ENCODE assay signal across 8 cellular contexts in the genomic region with DNA sequence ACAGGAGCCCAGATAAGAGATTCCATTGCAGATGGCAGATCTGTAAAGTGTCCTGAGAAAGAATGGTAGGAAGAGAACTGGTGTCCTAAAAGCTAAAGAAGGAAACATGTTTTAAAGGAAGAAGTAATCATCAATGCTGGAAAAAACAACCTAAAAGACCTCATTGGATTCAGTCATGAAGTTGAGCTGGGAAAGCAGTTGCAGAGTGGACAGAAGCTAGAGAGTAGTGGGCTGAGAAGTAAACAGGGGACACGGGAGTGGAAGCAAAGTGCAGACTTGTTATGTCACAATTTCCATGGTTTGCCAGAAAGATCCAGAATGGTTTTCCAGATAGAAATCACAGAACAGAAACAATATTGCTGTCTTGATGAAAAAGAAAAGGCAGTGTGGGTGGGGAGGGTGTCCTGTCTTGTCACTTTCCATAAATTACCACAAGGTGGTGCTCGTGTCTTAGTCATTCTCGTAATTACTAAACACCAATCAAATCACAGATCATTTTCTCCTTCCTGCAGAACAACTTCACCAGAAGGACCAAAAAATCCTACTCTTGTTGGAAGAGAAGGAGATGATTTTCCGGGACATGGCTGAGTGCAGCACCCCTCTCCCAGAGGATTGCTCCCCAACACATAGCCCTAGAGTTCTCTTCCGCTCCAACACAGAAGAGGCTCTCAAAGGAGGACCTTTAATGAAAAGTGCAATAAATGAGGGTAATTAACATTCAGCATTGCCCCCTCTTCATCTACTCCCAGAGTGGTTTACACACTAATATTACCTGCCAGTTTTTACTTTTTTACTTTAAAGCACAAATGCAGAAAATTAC.
DNase-seq lines count a peak whose midpoint lies in the region; ATAC-seq and TF ChIP-seq lines count a peak whose summit lies in the region.

No MANE protein-coding gene starts in this region.

- H3K36me3 ChIP-seq in BE2C = peaks cover 35% of the 10 kb centered on the region

- H3K27me3 ChIP-seq in BE2C = no peaks in the 10 kb centered on the region

- H3K9me3 ChIP-seq in BE2C = no peaks in the 10 kb centered on the region

- H3K27ac Mint-ChIP-seq in activated naive CD4-positive, alpha-beta T cell treated with anti-CD3 and anti-CD28 coated beads for 36 hours = peak overlapping the region; percentile 90
- H3K27ac Mint-ChIP-seq in progenitor cell of endocrine pancreas = peak overlapping the region; percentile 51

- no peak overlapping the region for H3K4me3 ChIP-seq in BE2C (ENCODE audit: low read depth, low read length)

- DNase-seq in BE2C = peak; percentile 54
- DNase-seq in NCI-H82 (lab: John Stamatoyannopoulos, UW) = peak; percentile 87
- DNase-seq in activated naive CD4-positive, alpha-beta T cell treated with anti-CD3 and anti-CD28 coated beads for 36 hours = peak; percentile 59
- peak; percentile 69 for DNase-seq in globus pallidus (ENCODE audit: low spot score)
- DNase-seq in progenitor cell of endocrine pancreas (ENCODE audit: low spot score, unreplicated experiment) = no peak
- DNase-seq in GOT3 (lab: John Stamatoyannopoulos, UW) = no peak

- H3K4me3 Mint-ChIP-seq in activated naive CD4-positive, alpha-beta T cell treated with anti-CD3 and anti-CD28 coated beads for 36 hours = no peak overlapping the region
- H3K4me3 Mint-ChIP-seq in progenitor cell of endocrine pancreas (ENCODE audit: low read depth) = no peak overlapping the region

- H3K36me3 Mint-ChIP-seq in activated naive CD4-positive, alpha-beta T cell treated with anti-CD3 and anti-CD28 coated beads for 36 hours (ENCODE audit: low read depth) = peaks cover 48% of the 10 kb centered on the region
- peaks cover 41% of the 10 kb centered on the region for H3K36me3 Mint-ChIP-seq in progenitor cell of endocrine pancreas (ENCODE audit: insufficient read depth)

- H3K4me1 Mint-ChIP-seq in activated naive CD4-positive, alpha-beta T cell treated with anti-CD3 and anti-CD28 coated beads for 36 hours (ENCODE audit: low read depth) = peaks cover 24% of the 10 kb centered on the region
- peaks cover 1% of the 10 kb centered on the region for H3K4me1 Mint-ChIP-seq in progenitor cell of endocrine pancreas (ENCODE audit: low read depth)

- intact Hi-C loops in activated naive CD4-positive, alpha-beta T cell treated with anti-CD3 and anti-CD28 coated beads for 36 hours (cut with micrococcal nuclease) = loop anchor here (1.0 to 5.0 kb wide), 4 partner anchors 62 to 244 kb away; a partner anchor contains a TSS

- peak; percentile 82 for TF ChIP-seq CTCF in BE2C (IDR thresholded peaks at IDR 0.05; ENCODE audit: low read depth, low read length)
- TF ChIP-seq CTCF in progenitor cell of endocrine pancreas (IDR thresholded peaks at IDR 0.05; ENCODE audit: unreplicated experiment) = peak; percentile 76

- H3K4me1 ChIP-seq in BE2C = no peaks in the 10 kb centered on the region

- ATAC-seq in GM18868 (IDR thresholded peaks at IDR 0.05; ENCODE audit: unreplicated experiment) = peak; percentile 84
- peak; percentile 53 for ATAC-seq in HG03469 (IDR thresholded peaks at IDR 0.05; ENCODE audit: unreplicated experiment)

- H3K9me3 Mint-ChIP-seq in activated naive CD4-positive, alpha-beta T cell treated with anti-CD3 and anti-CD28 coated beads for 36 hours = peaks cover 10% of the 10 kb centered on the region
- peaks cover 17% of the 10 kb centered on the region for H3K9me3 Mint-ChIP-seq in progenitor cell of endocrine pancreas (ENCODE audit: low read depth)

- H3K27me3 Mint-ChIP-seq in activated naive CD4-positive, alpha-beta T cell treated with anti-CD3 and anti-CD28 coated beads for 36 hours (ENCODE audit: low read depth) = no peaks in the 10 kb centered on the region
- H3K27me3 Mint-ChIP-seq in progenitor cell of endocrine pancreas = no peaks in the 10 kb centered on the region

- CTCF ChIA-PET in activated naive CD4-positive, alpha-beta T cell treated with anti-CD3 and anti-CD28 coated beads for 36 hours (lab: Charles Lee) = interaction anchor here (0.6 to 6.2 kb wide), 20 partner anchors 8 to 391 kb away, joined by 3 to 56 read pairs (median 4); no protein-coding TSS in a partner anchor

Comparison
In these comparisons a context has a peak if more than half of its experiments do, and no peak if none do; other contexts are left out.
1. DNase-seq: peak in BE2C (single experiment), NCI-H82 (single experiment), activated naive CD4-positive, alpha-beta T cell treated with anti-CD3 and anti-CD28 coated beads for 36 hours (single experiment) and globus pallidus (single experiment); none in progenitor cell of endocrine pancreas (single experiment) and GOT3 (single experiment).